In the genomic region with DNA sequence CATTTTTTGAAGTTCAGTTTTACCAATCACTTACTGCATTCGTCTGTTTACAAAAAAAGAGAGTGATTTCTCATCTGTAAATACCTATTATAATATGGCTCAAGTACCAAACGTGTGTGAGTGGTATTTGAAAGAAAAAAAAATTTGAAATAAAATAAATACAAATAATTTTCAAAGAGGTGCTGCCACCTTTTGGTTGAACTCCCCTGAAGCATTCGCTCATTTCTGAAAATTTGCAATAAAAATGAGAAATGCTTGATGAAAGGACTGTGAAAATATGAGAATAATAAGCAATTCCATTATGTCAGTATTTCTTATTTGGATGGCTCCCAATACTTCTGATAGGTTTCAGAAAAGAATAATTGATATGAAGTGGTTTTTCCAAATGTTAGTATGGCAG, we compare ENCODE assay signal across 11 cellular contexts.
DNase-seq lines count a peak whose midpoint lies in the region; TF ChIP-seq lines count a peak whose summit lies in the region.
"Had no signal": no experiment of that assay in that cellular context is flagged by ENCODE, and none has a peak within 500 bp of the region (broad histone marks: within the 10 kb centered on the region; RNA-seq: fewer than 3 reads in every experiment).

No MANE protein-coding gene starts in this region.

- TF ChIP-seq POLR2A in NB4 (IDR thresholded peaks at IDR 0.05; ENCODE audit: extremely low read depth, insufficient read length): no peak

- no peaks in the 10 kb centered on the region for H3K27me3 Mint-ChIP-seq in neural crest cell (ENCODE audit: low read depth)
- H3K27me3 Mint-ChIP-seq: naive B cell had no signal

- peak in 2 of 3 experiments; percentile 6 to 32 for DNase-seq in NCI-H1417 (lab: John Stamatoyannopoulos, UW)
- DNase-seq in NCI-H1417 treated with DMSO at 0.1 percent for 48 hours (lab: John Stamatoyannopoulos, UW): no peak
- DNase-seq in NB4 (ENCODE audit: low read depth): peak; percentile 7
- peak; percentile 3 to 9 for DNase-seq in cardiac fibroblast (ENCODE audit: low read depth in 2 of 2)
- DNase-seq in neural crest cell (ENCODE audit: low read depth, low spot score): no peak
- no peak for DNase-seq in NCI-H69 (lab: John Stamatoyannopoulos, UW)
- DNase-seq in epidermal melanocyte (ENCODE audit: insufficient read length, low spot score): no peak
- DNase-seq in cortex of kidney (lab: John Stamatoyannopoulos, UW): no peak
- DNase-seq: caudate nucleus, MV-4-11, naive B cell had no signal

- no peak overlapping the region for H3K27ac Mint-ChIP-seq in neural crest cell (ENCODE audit: unreplicated experiment)
- H3K27ac Mint-ChIP-seq: naive B cell had no signal

- H3K36me3 Mint-ChIP-seq in neural crest cell (ENCODE audit: low read depth): no peaks in the 10 kb centered on the region
- H3K36me3 Mint-ChIP-seq: naive B cell had no signal

- H3K4me1 Mint-ChIP-seq in neural crest cell: no peaks in the 10 kb centered on the region
- H3K4me1 Mint-ChIP-seq: naive B cell had no signal

- H3K9me3 Mint-ChIP-seq in neural crest cell: no peaks in the 10 kb centered on the region

- H3K4me3 ChIP-seq in NB4 (ENCODE audit: low read depth, low read length) (no peak overlapping the region), cardiac fibroblast (replicated peaks in 1 of 2; ENCODE audit: low read depth in 2 of 2, low read length in 2 of 2) (no peak overlapping the region)

- TF ChIP-seq CTCF in NB4 (IDR thresholded peaks at IDR 0.05; ENCODE audit: low read depth, low read length) (peak; percentile 30), cardiac fibroblast (IDR thresholded peaks at IDR 0.05; ENCODE audit: low read depth, low read length) (peak; percentile 5), neural crest cell (conservative IDR thresholded peaks at IDR 0.05) (peak; percentile 60)

- no peak overlapping the region for H3K4me3 Mint-ChIP-seq in neural crest cell
- H3K4me3 Mint-ChIP-seq: naive B cell had no signal

Comparison
In these comparisons a context has a peak if more than half of its experiments do, and no peak if none do; other contexts are left out.
1. DNase-seq: peak in NCI-H1417 (2 of 3), NB4 (single experiment) and cardiac fibroblast (2 of 2); none in NCI-H1417 treated with DMSO at 0.1 percent for 48 hours (single experiment), neural crest cell (single experiment), NCI-H69 (single experiment), epidermal melanocyte (single experiment) and cortex of kidney (single experiment).
2. CTCF ChIP-seq: peak in every context shown above with its lines; median percentile 60 in neural crest cell; 30 in NB4; 5 in cardiac fibroblast.